ENCODE assay signal across 1 cellular context in genomic region chr4:77819836-77820679, GRCh38.
TF ChIP-seq lines count a peak whose summit lies in the region.

No MANE protein-coding gene starts in this region.

TF ChIP-seq in H1, 55 proteins besides CTCF, POLR2A, EP300 and RAD21:
- TF ChIP-seq ASH2L (IDR thresholded peaks at IDR 0.05; ENCODE audit: low read length) (peak; percentile 88), SIN3A (conservative IDR thresholded peaks at IDR 0.05 in 1 of 2, IDR thresholded peaks at IDR 0.05 in 1 of 2; ENCODE audit: low read depth in 1 of 2, low read length in 2 of 2) (peak in 1 of 2 experiments; percentile 59; a peak in 1 of 4 replicates), GTF2F1 (IDR thresholded peaks at IDR 0.05; ENCODE audit: borderline replicate concordance, low read depth, low read length) (no peak), TAF1 (IDR thresholded peaks at IDR 0.05; ENCODE audit: low read depth, low read length) (peak; percentile 57), PHF8 (conservative IDR thresholded peaks at IDR 0.05; ENCODE audit: low read depth, low read length) (peak; percentile 50), HDAC2 (IDR thresholded peaks at IDR 0.05; ENCODE audit: borderline replicate concordance in 1 of 2, low read depth in 2 of 2, low read length in 2 of 2) (peak in 1 of 2 experiments; percentile 34; a peak in 1 of 4 replicates), E2F6 (IDR thresholded peaks at IDR 0.05) (peak; percentile 33; the same call in 1 of the 2 replicates), SAP30 (IDR thresholded peaks at IDR 0.05; ENCODE audit: insufficient read depth, insufficient replicate concordance, low read length) (no peak), CREB1 (IDR thresholded peaks at IDR 0.05) (peak; percentile 59), TBP (IDR thresholded peaks at IDR 0.05; ENCODE audit: low read depth, low read length) (peak; percentile 32; the same call in 1 of the 2 replicates), RBBP5 (IDR thresholded peaks at IDR 0.05; ENCODE audit: borderline replicate concordance, low read depth, low read length) (0 out of 2 replicates have a peak, but pooled peaks have one; percentile 32), KDM4A (IDR thresholded peaks at IDR 0.05; ENCODE audit: low read depth, low read length, severe bottlenecking) (peak; percentile 97), TEAD4 (IDR thresholded peaks at IDR 0.05; ENCODE audit: low read depth, low read length) (no peak), KDM5A (IDR thresholded peaks at IDR 0.05; ENCODE audit: low read length) (no peak)
